ENCODE assay signal across 1 cellular context in genomic region chr2:69957970-69958369, GRCh38.
A peak's percentile ranks its signal among the peaks of the same experiment; 100 is the strongest.
TF ChIP-seq lines count a peak whose summit lies in the region.

No MANE protein-coding gene starts in this region.

TF ChIP-seq in HepG2, 621 proteins besides CTCF, POLR2A, EP300 and RAD21:
- TF ChIP-seq FOSL1 (CRISPR knock-in tag; IDR thresholded peaks at IDR 0.05; ENCODE audit: borderline replicate concordance), result no peak
- TF ChIP-seq ZFP36L1 (CRISPR knock-in tag; IDR thresholded peaks at IDR 0.05), result no peak
- TF ChIP-seq NR2F1 (CRISPR knock-in tag; IDR thresholded peaks at IDR 0.05), result no peak
- 0 out of 2 replicates have a peak, but pooled peaks have one; percentile 83 for TF ChIP-seq FOXO4 (CRISPR knock-in tag; conservative IDR thresholded peaks at IDR 0.05)
